ENCODE assay signal across 24 cellular contexts in the genomic region with DNA sequence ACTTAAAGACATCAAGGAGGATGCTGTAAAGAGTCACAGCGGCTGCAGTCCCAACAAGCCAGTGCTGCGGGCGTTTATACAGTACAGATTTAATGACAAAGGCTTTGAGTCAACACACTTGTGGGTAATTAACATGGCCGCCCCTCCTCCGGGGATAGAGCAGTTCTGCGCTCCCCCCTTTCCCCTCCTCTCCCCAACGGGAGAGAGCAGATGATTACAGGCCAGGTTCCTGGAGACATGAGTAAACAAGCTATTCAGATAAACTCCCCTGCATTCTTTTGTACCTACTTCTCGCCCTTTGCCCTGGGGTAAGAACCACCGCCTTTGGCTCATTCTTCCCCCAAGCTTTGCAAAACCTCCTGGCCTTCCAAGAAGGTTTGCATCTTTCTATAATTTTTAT. TPM values are rescaled to one million over a fixed set of nuclear protein-coding genes. Genes with fewer than 3 reads are reported as not detected.
DNase-seq lines count a peak whose midpoint lies in the region; ATAC-seq and TF ChIP-seq lines count a peak whose summit lies in the region.
"Had no signal": no experiment of that assay in that cellular context is flagged by ENCODE, and none has a peak within 500 bp of the region (broad histone marks: within the 10 kb centered on the region; RNA-seq: fewer than 3 reads in every experiment).

No MANE protein-coding gene starts in this region.

- no peak overlapping the region for H3K18ac ChIP-seq in H9 (ENCODE audit: insufficient read length, low read depth, low read length)

- H4K8ac ChIP-seq in H9 (replicated peaks; ENCODE audit: insufficient read length, low read depth, low read length) = no peak overlapping the region

- H3K9me3 ChIP-seq in Caco-2 (no peaks in the 10 kb centered on the region), H9 (ENCODE audit: control insufficient read depth, low read depth, low read length) (no peaks in the 10 kb centered on the region)
- H3K9me3 ChIP-seq: A549, Peyer's patch had no signal

- no peak overlapping the region for H3T11ph ChIP-seq in H9 (ENCODE audit: low read length)

- H3K36me3 Mint-ChIP-seq in Caco-2 (ENCODE audit: insufficient read depth, unreplicated experiment) = no peaks in the 10 kb centered on the region
- peaks cover 0 to 1% (median 0%) of the 10 kb centered on the region in 3 experiments; a peak in 1 of 7 replicates for H3K36me3 Mint-ChIP-seq in H9 (ENCODE audit: insufficient read depth in 1 of 3, low read depth in 3 of 3)
- H3K36me3 Mint-ChIP-seq: CD14-positive monocyte, T-cell had no signal

- DNase-seq in Caco-2 = peak; percentile 16 to 39
- peak; percentile 69 for DNase-seq in H9
- peak; percentile 37 for DNase-seq in T1000 (lab: John Stamatoyannopoulos, UW)
- peak; percentile 80 for DNase-seq in islet precursor cell
- DNase-seq in DMS 273 (lab: John Stamatoyannopoulos, UW; ENCODE audit: unreplicated experiment) = no peak
- DNase-seq: DMS79, MM.1S, NCI-H1048, NCI-H1436, NCI-H187 treated with DMSO at 0.1 percent for 48 hours, NCI-H446 treated with DMSO at 0.1 percent for 48 hours, NCI-H82, T-cell had no signal

- TF ChIP-seq CTCF in Caco-2 (IDR thresholded peaks at IDR 0.05; ENCODE audit: insufficient read depth in 1 of 2, low read depth in 1 of 2, low read length in 1 of 2, severe bottlenecking in 1 of 2, unreplicated experiment in 1 of 2) (no peak), H9 (conservative IDR thresholded peaks at IDR 0.05) (no peak)

- H2BK20ac ChIP-seq in H9 (ENCODE audit: low read depth, low read length, poor library complexity, severe bottlenecking) = no peak overlapping the region

- intact Hi-C loops in Caco-2 (cut with micrococcal nuclease; ENCODE audit: unreplicated experiment) = no loop called here

- no peak overlapping the region for H4K5ac ChIP-seq in H9 (ENCODE audit: insufficient read length, low read depth, low read length)

- H3K23ac ChIP-seq in H9 (ENCODE audit: insufficient read length, low read depth, low read length) = no peak overlapping the region

- no peaks in the 10 kb centered on the region for H3K79me2 ChIP-seq in H9 (ENCODE audit: insufficient read depth, low read length)

- H3K4me3 Mint-ChIP-seq in Caco-2 (ENCODE audit: unreplicated experiment) (no peak overlapping the region), H9 (no peak overlapping the region)
- H3K4me3 Mint-ChIP-seq: B cell, CD14-positive monocyte, T-cell had no signal

- H3K4me1 ChIP-seq in Caco-2 = peaks cover 18% of the 10 kb centered on the region
- H3K4me1 ChIP-seq in H9 (ENCODE audit: insufficient read depth, low read length) = peaks cover 4% of the 10 kb centered on the region; the same call in 1 of the 2 replicates
- H3K4me1 ChIP-seq: A549 had no signal

- H2AFZ ChIP-seq in H9 (ENCODE audit: low read length) = no peak overlapping the region

- H3K4ac ChIP-seq in H9 (ENCODE audit: low read depth, low read length) = no peak overlapping the region

- H3K27me3 Mint-ChIP-seq in Caco-2 (ENCODE audit: insufficient read depth, unreplicated experiment) (no peaks in the 10 kb centered on the region), H9 (ENCODE audit: low read depth) (peaks cover 12% of the 10 kb centered on the region)
- H3K27me3 Mint-ChIP-seq: B cell, T-cell had no signal

- no peak overlapping the region for H2AK5ac ChIP-seq in H9 (ENCODE audit: insufficient read length, low read length)

- no peak overlapping the region for H2BK120ac ChIP-seq in H9 (ENCODE audit: low read depth, low read length, poor library complexity, severe bottlenecking)

- CTCF ChIA-PET in Caco-2 (lab: Charles Lee) = no interaction called here

- H3K14ac ChIP-seq in H9 (ENCODE audit: insufficient read depth, low read length) = no peak overlapping the region

- POLR2A ChIA-PET in Caco-2 (lab: Charles Lee) = no interaction called here

- no peak overlapping the region for H2BK15ac ChIP-seq in H9 (ENCODE audit: low read depth, low read length)

- ATAC-seq in HG03439 (IDR thresholded peaks at IDR 0.05; ENCODE audit: unreplicated experiment) (no peak), HG03565 (IDR thresholded peaks at IDR 0.05; ENCODE audit: unreplicated experiment) (no peak), HG02759 (IDR thresholded peaks at IDR 0.05; ENCODE audit: unreplicated experiment) (no peak)
- ATAC-seq: A549, K562, SK-N-SH treated with all-trans-retinoic acid at 6 μM for 48 hours, T-cell had no signal

- H3K4me3 ChIP-seq in Caco-2 (ENCODE audit: low read depth, low read length) = no peak overlapping the region
- H3K4me3 ChIP-seq: A549, K562, Peyer's patch had no signal

- no CpG with 5 or more reads among the region's 9 CpGs for WGBS in H9 (ENCODE audit: extremely low coverage, insufficient read length, low lambda C conversion rate)

- no peak overlapping the region for H2BK12ac ChIP-seq in H9 (ENCODE audit: insufficient read length, low read depth, low read length)

- no peak overlapping the region for H3K27ac ChIP-seq in H9 (ENCODE audit: insufficient read length, low read depth, low read length)
- H3K27ac ChIP-seq: A549, Peyer's patch had no signal

- H4K91ac ChIP-seq in H9 (ENCODE audit: insufficient read length, low read depth, low read length) = no peak overlapping the region

- no peak overlapping the region for H3K4me2 ChIP-seq in H9 (ENCODE audit: insufficient read depth, insufficient read length, low read length)
- H3K4me2 ChIP-seq: A549 had no signal

- H3K79me1 ChIP-seq in H9 (ENCODE audit: insufficient read depth, low read depth, low read length, poor library complexity, severe bottlenecking) = no peaks in the 10 kb centered on the region

- H3K9me3 Mint-ChIP-seq in Caco-2 (ENCODE audit: unreplicated experiment) = peaks cover 32% of the 10 kb centered on the region
- H3K9me3 Mint-ChIP-seq in H9 = peaks cover 0 to 3% of the 10 kb centered on the region in 2 experiments; a peak in 1 of 5 replicates
- H3K9me3 Mint-ChIP-seq: T-cell had no signal

- H3K27ac Mint-ChIP-seq in Caco-2 (ENCODE audit: unreplicated experiment) = peak overlapping the region; percentile 10
- no peak overlapping the region for H3K27ac Mint-ChIP-seq in H9
- H3K27ac Mint-ChIP-seq: B cell, CD14-positive monocyte, T-cell had no signal

- H3K27me3 ChIP-seq in Caco-2 (replicated peaks; ENCODE audit: control insufficient read depth, insufficient read depth, low read length) = no peaks in the 10 kb centered on the region
- peaks cover 3% of the 10 kb centered on the region; the same call in 1 of the 2 replicates for H3K27me3 ChIP-seq in H9 (ENCODE audit: insufficient read depth, low read length)
- H3K27me3 ChIP-seq: Peyer's patch had no signal

- no peaks in the 10 kb centered on the region for H4K20me1 ChIP-seq in H9 (ENCODE audit: control insufficient read depth, insufficient read depth, insufficient read length)

- no peak overlapping the region for H3K9ac ChIP-seq in H9 (ENCODE audit: extremely low read depth, insufficient read length, low read length)

- H3K56ac ChIP-seq in H9 (ENCODE audit: insufficient read length, low read depth, low read length) = no peak overlapping the region

- H3K4me1 Mint-ChIP-seq in Caco-2 (ENCODE audit: low read depth, unreplicated experiment) (peaks cover 27% of the 10 kb centered on the region), H9 (peaks cover 29 to 38% of the 10 kb centered on the region in 2 experiments)

- BruUV-seq in Caco-2 (replicated peaks; lab: Mats Ljungman, UMichigan) = no TSS peak

- no peak overlapping the region for H2BK5ac ChIP-seq in H9 (ENCODE audit: insufficient read length, low read length)

- no peaks in the 10 kb centered on the region for H3K23me2 ChIP-seq in H9 (ENCODE audit: insufficient read length, low read depth, low read length, poor library complexity, severe bottlenecking)

- H3K36me3 ChIP-seq in Caco-2 (ENCODE audit: control insufficient read depth, insufficient read depth, low read length) = no peaks in the 10 kb centered on the region
- H3K36me3 ChIP-seq: Peyer's patch had no signal

RNA-seq across cellular contexts. Expression of a gene that starts 23.6 kb away (rescaled TPM):
- total RNA-seq in Caco-2 (2022) = 0.63 TPM in 1 of 2 replicates, not detected in the other
- total RNA-seq in H9 (2021) = 3.3 and 3.9 TPM in 2 replicates
- total RNA-seq: B cell, K562, LHCN-M2, OCI-LY7, Peyer's patch, T-cell had no signal

RNA-seq across cellular contexts. Expression of a gene that starts 33.2 kb away (rescaled TPM):
- total RNA-seq in Caco-2 (2022) = 20.4 and 21.7 TPM in 2 replicates
- 0.59 and 0.68 TPM in 2 replicates for total RNA-seq in H9 (2021)
- total RNA-seq: OCI-LY7 had no signal

Comparison
In these comparisons a context has a peak if more than half of its experiments do, and no peak if none do; other contexts are left out.
1. RNA of a gene that starts 33.2 kb away (total RNA-seq): 20.4 to 21.7 TPM in Caco-2; 0.59 to 0.68 TPM in H9; every median in the first group is over 10 times any median in the second.